In genomic region chr11:20438637-20439036, GRCh38 we compare ENCODE assay signal across 16 cellular contexts.
"Had no signal": no experiment of that assay in that cellular context is flagged by ENCODE, and none has a peak within 500 bp of the region (broad histone marks: within the 10 kb centered on the region; RNA-seq: fewer than 3 reads in every experiment).

No MANE protein-coding gene starts in this region.

- H3K9me3 Mint-ChIP-seq: effector memory CD8-positive, alpha-beta T cell; natural killer cell; stimulated activated memory B cell treated with anti-CD40 and anti-IgM and Interleukin-4, amounts not matched to agents 10 μg/mL and 1 μg/mL and 100 μg/mL, for 72 hours; stimulated activated naive CD8-positive, alpha-beta T cell treated with anti-CD3 and anti-CD28 coated beads, Interleukin-15, Interleukin-2, amounts not matched to agents 100 ng/mL and 50 ng/mL, for 24 hours had no signal

- H3K36me3 Mint-ChIP-seq: natural killer cell had no signal

- H3K27ac ChIP-seq: lower lobe of right lung, parathyroid adenoma, sigmoid colon, spleen, suprapubic skin, vagina had no signal

- H3K36me3 ChIP-seq: lower lobe of right lung, sigmoid colon, vagina had no signal

- H3K9me3 ChIP-seq: lower lobe of right lung, sigmoid colon, spleen, suprapubic skin, vagina had no signal

- H3K4me3 ChIP-seq: lower lobe of right lung, sigmoid colon, spleen, suprapubic skin, vagina had no signal

- H3K4me3 Mint-ChIP-seq: effector memory CD8-positive, alpha-beta T cell; natural killer cell; stimulated activated memory B cell treated with anti-CD40 and anti-IgM and Interleukin-4, amounts not matched to agents 10 μg/mL and 1 μg/mL and 100 μg/mL, for 72 hours; stimulated activated naive CD8-positive, alpha-beta T cell treated with anti-CD3 and anti-CD28 coated beads, Interleukin-15, Interleukin-2, amounts not matched to agents 100 ng/mL and 50 ng/mL, for 24 hours had no signal

- DNase-seq: cortex of kidney; effector memory CD8-positive, alpha-beta T cell; head of caudate nucleus; left ventricle myocardium superior; lower lobe of right lung; natural killer cell; sigmoid colon; spleen; stimulated activated CD4-positive, alpha-beta T cell treated with anti-CD3 and anti-CD28 coated beads, Interleukin-4, amount 100 ng/mL, for 4 hours; trophoblast cell had no signal

- H3K27ac Mint-ChIP-seq: effector memory CD8-positive, alpha-beta T cell; natural killer cell; progenitor cell of endocrine pancreas; stimulated activated memory B cell treated with anti-CD40 and anti-IgM and Interleukin-4, amounts not matched to agents 10 μg/mL and 1 μg/mL and 100 μg/mL, for 72 hours; stimulated activated naive CD8-positive, alpha-beta T cell treated with anti-CD3 and anti-CD28 coated beads, Interleukin-15, Interleukin-2, amounts not matched to agents 100 ng/mL and 50 ng/mL, for 24 hours had no signal

- H3K4me1 ChIP-seq: lower lobe of right lung, parathyroid adenoma, sigmoid colon, suprapubic skin, vagina had no signal

- H3K27me3 Mint-ChIP-seq: effector memory CD8-positive, alpha-beta T cell; progenitor cell of endocrine pancreas; stimulated activated memory B cell treated with anti-CD40 and anti-IgM and Interleukin-4, amounts not matched to agents 10 μg/mL and 1 μg/mL and 100 μg/mL, for 72 hours; stimulated activated naive CD8-positive, alpha-beta T cell treated with anti-CD3 and anti-CD28 coated beads, Interleukin-15, Interleukin-2, amounts not matched to agents 100 ng/mL and 50 ng/mL, for 24 hours had no signal

- H3K27me3 ChIP-seq: sigmoid colon, spleen, suprapubic skin, vagina had no signal

- ATAC-seq: effector memory CD8-positive, alpha-beta T cell; left ventricle myocardium superior; lower lobe of right lung; natural killer cell; stimulated activated memory B cell treated with anti-CD40 and anti-IgM and Interleukin-4, amounts not matched to agents 10 μg/mL and 1 μg/mL and 100 μg/mL, for 72 hours had no signal
